ENCODE assay signal across 28 cellular contexts in the genomic region with DNA sequence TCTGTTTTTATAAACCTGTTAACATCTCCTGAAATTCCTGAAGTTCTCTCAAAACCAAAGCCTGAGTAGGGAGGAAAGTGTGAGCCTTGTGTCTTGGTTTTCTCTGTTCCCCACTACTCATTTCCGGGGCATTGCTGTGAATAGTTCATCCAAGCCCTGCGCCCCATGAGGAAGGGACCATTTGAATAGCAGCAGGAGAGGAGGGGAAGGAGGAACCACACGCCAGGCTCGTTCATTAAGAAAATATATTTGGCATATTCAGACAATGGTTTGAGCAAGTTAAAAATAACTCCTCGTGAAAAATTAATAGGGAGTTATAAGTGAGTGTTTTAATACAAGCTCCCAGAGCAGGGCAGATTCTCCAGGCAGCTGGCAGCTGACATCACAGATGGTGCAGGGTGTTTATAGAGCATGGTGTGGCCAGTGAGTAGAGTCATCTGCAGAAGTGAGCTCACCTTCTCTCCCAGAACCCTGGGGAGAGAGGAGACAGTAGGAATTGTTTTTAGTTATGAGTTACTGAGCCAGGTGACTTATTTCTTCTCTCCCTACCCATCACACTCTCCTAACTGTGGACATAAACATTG. TPM values are rescaled to one million over a fixed set of nuclear protein-coding genes. Genes with fewer than 3 reads are reported as not detected.
DNase-seq lines count a peak whose midpoint lies in the region; ATAC-seq and TF ChIP-seq lines count a peak whose summit lies in the region.
"Had no signal": no experiment of that assay in that cellular context is flagged by ENCODE, and none has a peak within 500 bp of the region (broad histone marks: within the 10 kb centered on the region; RNA-seq: fewer than 3 reads in every experiment).

No MANE protein-coding gene starts in this region.

- WGBS in aorta, 2 donors, result 21 to 27% methylated on average over 5 of the region's 5 CpGs

- no peaks in the 10 kb centered on the region for H3K36me3 ChIP-seq in aorta (ENCODE audit: control insufficient read depth in 1 of 2, insufficient read depth in 2 of 2, low read length in 1 of 2)
- no peaks in the 10 kb centered on the region for H3K36me3 ChIP-seq in CD4-positive, alpha-beta memory T cell (ENCODE audit: insufficient read depth, low read length)
- H3K36me3 ChIP-seq: vagina had no signal

- H3K36me3 Mint-ChIP-seq in glutamatergic neuron (ENCODE audit: unreplicated experiment) (no peaks in the 10 kb centered on the region), natural killer cell (no peaks in the 10 kb centered on the region)
- H3K36me3 Mint-ChIP-seq in CD4-positive, alpha-beta memory T cell, result no peaks in the 10 kb centered on the region
- H3K36me3 Mint-ChIP-seq: activated naive CD8-positive, alpha-beta T cell treated with anti-CD3 and anti-CD28 coated beads for 36 hours; CD14-positive monocyte had no signal

- TF ChIP-seq CTCF in glutamatergic neuron (IDR thresholded peaks at IDR 0.05; ENCODE audit: partially characterized antibody, unreplicated experiment) (no peak), natural killer cell (IDR thresholded peaks at IDR 0.05) (no peak)

- no peaks in the 10 kb centered on the region for H3K9me3 ChIP-seq in aorta (ENCODE audit: control insufficient read depth, low read length)
- no peaks in the 10 kb centered on the region for H3K9me3 ChIP-seq in CD4-positive, alpha-beta memory T cell (ENCODE audit: control insufficient read depth in 1 of 2, low read length in 2 of 2)
- H3K9me3 ChIP-seq: psoas muscle, SK-N-SH, vagina had no signal

- no peaks in the 10 kb centered on the region for H3K27me3 ChIP-seq in aorta (ENCODE audit: control insufficient read depth in 1 of 2, insufficient read depth in 2 of 2, low read length in 1 of 2)
- H3K27me3 ChIP-seq in CD4-positive, alpha-beta memory T cell (ENCODE audit: insufficient read depth, low read length), result peaks cover 7% of the 10 kb centered on the region
- H3K27me3 ChIP-seq: vagina had no signal

- H3K27ac Mint-ChIP-seq in glutamatergic neuron (ENCODE audit: unreplicated experiment) (peak overlapping the region; percentile 79), natural killer cell (no peak overlapping the region)
- no peak overlapping the region for H3K27ac Mint-ChIP-seq in CD4-positive, alpha-beta memory T cell
- H3K27ac Mint-ChIP-seq: activated naive CD8-positive, alpha-beta T cell treated with anti-CD3 and anti-CD28 coated beads for 36 hours; T-helper 2 cell treated with Interferon-gamma antibody and Interleukin-4, amounts not matched to agents 5 μg/mL and 100 μg/mL, for 36 hours had no signal

- intact Hi-C loops in aorta (cut with DNase I), result no loop called here
- intact Hi-C loops in natural killer cell (cut with micrococcal nuclease), result no loop called here
- intact Hi-C loops in CD4-positive, alpha-beta memory T cell (cut with micrococcal nuclease), result no loop called here

- POLR2A ChIA-PET in CD4-positive, alpha-beta memory T cell (lab: Charles Lee; ENCODE audit: partially characterized antibody), result no interaction called here

- H3K4me1 ChIP-seq in aorta (ENCODE audit: control insufficient read depth in 1 of 2, insufficient read depth in 2 of 2, low read length in 2 of 2), result no peaks in the 10 kb centered on the region
- H3K4me1 ChIP-seq in CD4-positive, alpha-beta memory T cell (ENCODE audit: insufficient read depth, low read length), result no peaks in the 10 kb centered on the region
- H3K4me1 ChIP-seq: psoas muscle, vagina had no signal

- CTCF ChIA-PET in CD4-positive, alpha-beta memory T cell (lab: Charles Lee; ENCODE audit: partially characterized antibody), result interaction anchor here (1.1 to 1.5 kb wide), 3 partner anchors 10 to 35 kb away, joined by 3 read pairs; no protein-coding TSS in a partner anchor

- no peak overlapping the region for H3K27ac ChIP-seq in aorta (ENCODE audit: low read depth in 1 of 2, low read length in 2 of 2)
- H3K27ac ChIP-seq in CD4-positive, alpha-beta memory T cell (ENCODE audit: low read depth, low read length), result no peak overlapping the region
- H3K27ac ChIP-seq: psoas muscle, RWPE1, vagina had no signal

- H3K4me3 Mint-ChIP-seq in glutamatergic neuron (ENCODE audit: unreplicated experiment) (peak overlapping the region; percentile 50), natural killer cell (no peak overlapping the region)
- no peak overlapping the region for H3K4me3 Mint-ChIP-seq in CD4-positive, alpha-beta memory T cell
- H3K4me3 Mint-ChIP-seq: activated naive CD8-positive, alpha-beta T cell treated with anti-CD3 and anti-CD28 coated beads for 36 hours; T-helper 2 cell treated with Interferon-gamma antibody and Interleukin-4, amounts not matched to agents 5 μg/mL and 100 μg/mL, for 36 hours had no signal

- no peak for ATAC-seq in aorta (ENCODE audit: low FRiP score)
- ATAC-seq in natural killer cell, result no peak
- ATAC-seq: HepG2, psoas muscle had no signal

- H3K4me1 Mint-ChIP-seq in glutamatergic neuron (ENCODE audit: low read depth, unreplicated experiment) (peaks cover 19% of the 10 kb centered on the region), natural killer cell (no peaks in the 10 kb centered on the region)
- H3K4me1 Mint-ChIP-seq in CD4-positive, alpha-beta memory T cell, result no peaks in the 10 kb centered on the region
- H3K4me1 Mint-ChIP-seq: activated naive CD8-positive, alpha-beta T cell treated with anti-CD3 and anti-CD28 coated beads for 36 hours; CD14-positive monocyte had no signal

- peaks cover 7% of the 10 kb centered on the region for H3K27me3 Mint-ChIP-seq in glutamatergic neuron (ENCODE audit: unreplicated experiment)
- peaks cover 49 to 58% of the 10 kb centered on the region in 2 donors for H3K27me3 Mint-ChIP-seq in natural killer cell (ENCODE audit: low read depth in 2 of 2)
- H3K27me3 Mint-ChIP-seq in CD4-positive, alpha-beta memory T cell, result peaks cover 34 to 55% of the 10 kb centered on the region in 2 donors

- H3K4me3 ChIP-seq in aorta (ENCODE audit: low read length in 2 of 2), result no peak overlapping the region
- H3K4me3 ChIP-seq in CD4-positive, alpha-beta memory T cell (ENCODE audit: low read length in 2 of 2), result no peak overlapping the region
- H3K4me3 ChIP-seq: psoas muscle, vagina had no signal

- H3K9me3 Mint-ChIP-seq in glutamatergic neuron (ENCODE audit: unreplicated experiment) (peaks cover 8% of the 10 kb centered on the region), natural killer cell (no peaks in the 10 kb centered on the region)
- no peaks in the 10 kb centered on the region for H3K9me3 Mint-ChIP-seq in CD4-positive, alpha-beta memory T cell
- H3K9me3 Mint-ChIP-seq: activated naive CD8-positive, alpha-beta T cell treated with anti-CD3 and anti-CD28 coated beads for 36 hours; T-helper 2 cell treated with Interferon-gamma antibody and Interleukin-4, amounts not matched to agents 5 μg/mL and 100 μg/mL, for 36 hours had no signal

- DNase-seq in DMS 273 (lab: John Stamatoyannopoulos, UW; ENCODE audit: unreplicated experiment) (peak; percentile 89), LHCN-M2 (ENCODE audit: low read depth) (peak; percentile 79), NCI-H82 (lab: John Stamatoyannopoulos, UW) (peak; percentile 69), glutamatergic neuron (peak; percentile 40), NCI-H1436 (lab: John Stamatoyannopoulos, UW) (no peak), aorta (no peak), natural killer cell (no peak)
- DNase-seq in CD4-positive, alpha-beta memory T cell, result no peak
- DNase-seq: activated CD8-positive, alpha-beta memory T cell treated with anti-CD3 and anti-CD28 coated beads, Interleukin-2, amount 50 U/mL, for 48 hours; activated naive CD8-positive, alpha-beta T cell treated with anti-CD3 and anti-CD28 coated beads for 36 hours; effector CD4-positive, alpha-beta T cell; erythroblast; foreskin melanocyte; hippocampal formation; NCI-H146; NCI-H226; psoas muscle; SK-N-SH had no signal

RNA-seq across cellular contexts. Expression of gene CISTR, which starts 29.5 kb away (rescaled TPM):
- total RNA-seq in LHCN-M2 (2014; rRNA removed) (not detected in 2 replicates), glutamatergic neuron (ENCODE audit: unreplicated experiment) (not detected), aorta (not detected), natural killer cell (not detected)
- not detected for polyA plus RNA-seq in LHCN-M2 (2012)
- not detected for polyA plus RNA-seq in aorta
- total RNA-seq in CD4-positive, alpha-beta memory T cell, result not detected
- not detected for polyA plus RNA-seq in CD4-positive, alpha-beta memory T cell
- total RNA-seq: activated naive CD8-positive, alpha-beta T cell treated with anti-CD3 and anti-CD28 coated beads for 36 hours; chondrocyte; HepG2; lower leg skin; mucosa of gallbladder; psoas muscle; skeletal muscle tissue; temporal lobe; vagina had no signal
- polyA plus RNA-seq: CD14-positive monocyte, HepG2, psoas muscle, SK-N-SH had no signal

RNA-seq across cellular contexts. Expression of gene CALCOCO1, which starts 54.1 kb away (rescaled TPM):
- 49.0 and 69.4 TPM in 2 replicates for total RNA-seq in LHCN-M2 (2014; rRNA removed)
- 74.8 TPM for polyA plus RNA-seq in LHCN-M2 (2012)
- total RNA-seq in glutamatergic neuron (ENCODE audit: unreplicated experiment), result 151 TPM
- total RNA-seq in aorta, result 100 to 1,000 TPM; 242 to 259 TPM
- polyA plus RNA-seq in aorta, result 100 to 1,000 TPM in 1 of 2 donors, 10 to 100 TPM in 1; 88.5 to 299 TPM
- total RNA-seq in natural killer cell, result 100 to 1,000 TPM; 215 to 256 (median 226) TPM
- total RNA-seq in CD4-positive, alpha-beta memory T cell, result 100 to 1,000 TPM; 177 to 178 TPM
- polyA plus RNA-seq in CD4-positive, alpha-beta memory T cell, result 10 to 100 TPM; 77.3 to 88.3 TPM

Comparison
In these comparisons a context has a peak if more than half of its experiments do, and no peak if none do; other contexts are left out.
1. DNase-seq: peak in DMS 273 (single experiment), LHCN-M2 (single experiment), NCI-H82 (single experiment) and glutamatergic neuron (single experiment); none in NCI-H1436 (single experiment), aorta (0 of 2), natural killer cell (single experiment) and CD4-positive, alpha-beta memory T cell (0 of 5).